1 cellular context compared by ENCODE assay signal in the genomic region with DNA sequence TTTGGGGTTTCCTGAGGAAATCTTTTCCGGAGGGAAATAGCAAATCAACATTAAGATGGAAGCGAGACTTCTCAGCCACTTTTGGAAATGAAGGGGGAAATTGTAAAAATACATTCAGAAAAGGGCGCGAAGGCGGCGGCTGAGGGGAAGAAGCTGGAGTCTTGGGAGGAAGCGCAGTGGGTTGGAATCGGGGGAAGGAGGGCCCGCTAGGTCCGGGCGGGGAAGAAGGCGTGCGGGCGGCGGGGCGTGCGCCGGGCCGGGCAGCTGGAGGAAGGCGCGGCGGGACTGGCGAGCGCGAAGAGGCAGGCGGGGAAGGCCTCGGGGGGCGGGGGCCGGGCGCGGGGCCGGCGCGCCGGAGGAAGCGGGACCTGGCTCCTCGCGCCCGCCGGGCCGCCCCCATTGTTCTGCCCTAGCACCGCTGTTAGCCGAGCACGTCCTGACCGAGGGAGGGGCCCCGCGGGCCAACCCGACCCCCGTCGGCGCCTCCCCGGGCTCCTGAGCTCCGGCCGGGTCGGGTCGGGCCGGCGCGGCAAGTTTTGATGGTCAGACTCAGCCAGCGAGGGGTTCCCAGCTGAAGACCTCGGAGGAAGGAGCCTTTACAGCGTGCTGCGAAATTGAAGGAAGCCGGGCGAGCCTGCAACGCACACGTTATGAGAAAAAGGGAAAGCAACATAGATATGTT.
TF ChIP-seq lines count a peak whose summit lies in the region.

No MANE protein-coding gene starts in this region.

TF ChIP-seq in K562, 482 proteins besides CTCF, POLR2A, EP300 and RAD21 (continued from another document and continues in another):
- TF ChIP-seq SIN3A (IDR thresholded peaks at IDR 0.05; ENCODE audit: borderline replicate concordance in 2 of 2, control insufficient read depth in 1 of 2, low read depth in 2 of 2, low read length in 2 of 2) (no peak), ZKSCAN1 (IDR thresholded peaks at IDR 0.05; ENCODE audit: low read depth, low read length) (no peak), ATF7 (IDR thresholded peaks at IDR 0.05) (no peak), KDM5B (IDR thresholded peaks at IDR 0.05; ENCODE audit: insufficient replicate concordance, low read depth, low read length) (peak; percentile 26), ZNF644 (tag; IDR thresholded peaks at IDR 0.05; ENCODE audit: low read depth) (peak; percentile 37; the same call in 1 of the 2 replicates), ADNP (tag; IDR thresholded peaks at IDR 0.05) (no peak), HDAC3 (IDR thresholded peaks at IDR 0.05; ENCODE audit: borderline replicate concordance, partially characterized antibody) (peak; percentile 61), CBX3 (IDR thresholded peaks at IDR 0.05; ENCODE audit: borderline replicate concordance in 1 of 2, low read length in 2 of 2) (no peak), ZNF699 (CRISPR knock-in tag; IDR thresholded peaks at IDR 0.05; ENCODE audit: insufficient replicate concordance) (no peak), CBX8 (IDR thresholded peaks at IDR 0.05; ENCODE audit: borderline replicate concordance, extremely low read depth, low read depth, low read length, poor library complexity, severe bottlenecking) (no peak), YY1 (IDR thresholded peaks at IDR 0.05; ENCODE audit: borderline replicate concordance in 1 of 3, control insufficient read depth in 1 of 3, extremely low read depth in 1 of 3, insufficient read depth in 3 of 3, insufficient read length in 1 of 3, insufficient replicate concordance in 2 of 3, low read depth in 1 of 3, low read length in 2 of 3) (peak in 2 of 3 experiments; percentile 42 to 81), ILK (tag; IDR thresholded peaks at IDR 0.05; ENCODE audit: borderline replicate concordance, low read depth) (no peak), KLF10 (CRISPR knock-in tag; IDR thresholded peaks at IDR 0.05) (no peak), ZNF584 (CRISPR knock-in tag; IDR thresholded peaks at IDR 0.05; ENCODE audit: low read depth) (no peak), SAFB (IDR thresholded peaks at IDR 0.05; ENCODE audit: borderline replicate concordance, low read depth, low read length) (no peak), CTBP1 (IDR thresholded peaks at IDR 0.05; ENCODE audit: borderline replicate concordance) (no peak), HCFC1 (IDR thresholded peaks at IDR 0.05; ENCODE audit: low read depth, low read length) (no peak), SRSF1 (IDR thresholded peaks at IDR 0.05; ENCODE audit: low read depth, low read length) (no peak), EGR1 (conservative IDR thresholded peaks at IDR 0.05) (no peak), FOXJ3 (CRISPR knock-in tag; IDR thresholded peaks at IDR 0.05) (no peak), CREB1 (IDR thresholded peaks at IDR 0.05) (no peak), CREB1 (CRISPR knock-in tag; IDR thresholded peaks at IDR 0.05) (no peak), MTA3 (IDR thresholded peaks at IDR 0.05; ENCODE audit: borderline replicate concordance) (0 out of 2 replicates have a peak, but pooled peaks have one; percentile 10), NFATC3 (IDR thresholded peaks at IDR 0.05) (no peak), ZNF175 (CRISPR knock-in tag; IDR thresholded peaks at IDR 0.05; ENCODE audit: low read depth) (peak; percentile 63; the same call in 1 of the 2 replicates)
- TF ChIP-seq, protein P1, sequence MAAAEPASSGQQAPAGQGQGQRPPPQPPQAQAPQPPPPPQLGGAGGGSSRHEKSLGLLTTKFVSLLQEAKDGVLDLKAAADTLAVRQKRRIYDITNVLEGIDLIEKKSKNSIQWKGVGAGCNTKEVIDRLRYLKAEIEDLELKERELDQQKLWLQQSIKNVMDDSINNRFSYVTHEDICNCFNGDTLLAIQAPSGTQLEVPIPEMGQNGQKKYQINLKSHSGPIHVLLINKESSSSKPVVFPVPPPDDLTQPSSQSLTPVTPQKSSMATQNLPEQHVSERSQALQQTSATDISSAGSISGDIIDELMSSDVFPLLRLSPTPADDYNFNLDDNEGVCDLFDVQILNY (CRISPR knock-in tag; IDR thresholded peaks at IDR 0.05), result no peak
- TF ChIP-seq, protein P2, sequence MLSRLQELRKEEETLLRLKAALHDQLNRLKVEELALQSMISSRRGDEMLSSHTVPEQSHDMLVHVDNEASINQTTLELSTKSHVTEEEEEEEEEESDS (CRISPR knock-in tag; IDR thresholded peaks at IDR 0.05), result no peak
- TF ChIP-seq, protein P3, sequence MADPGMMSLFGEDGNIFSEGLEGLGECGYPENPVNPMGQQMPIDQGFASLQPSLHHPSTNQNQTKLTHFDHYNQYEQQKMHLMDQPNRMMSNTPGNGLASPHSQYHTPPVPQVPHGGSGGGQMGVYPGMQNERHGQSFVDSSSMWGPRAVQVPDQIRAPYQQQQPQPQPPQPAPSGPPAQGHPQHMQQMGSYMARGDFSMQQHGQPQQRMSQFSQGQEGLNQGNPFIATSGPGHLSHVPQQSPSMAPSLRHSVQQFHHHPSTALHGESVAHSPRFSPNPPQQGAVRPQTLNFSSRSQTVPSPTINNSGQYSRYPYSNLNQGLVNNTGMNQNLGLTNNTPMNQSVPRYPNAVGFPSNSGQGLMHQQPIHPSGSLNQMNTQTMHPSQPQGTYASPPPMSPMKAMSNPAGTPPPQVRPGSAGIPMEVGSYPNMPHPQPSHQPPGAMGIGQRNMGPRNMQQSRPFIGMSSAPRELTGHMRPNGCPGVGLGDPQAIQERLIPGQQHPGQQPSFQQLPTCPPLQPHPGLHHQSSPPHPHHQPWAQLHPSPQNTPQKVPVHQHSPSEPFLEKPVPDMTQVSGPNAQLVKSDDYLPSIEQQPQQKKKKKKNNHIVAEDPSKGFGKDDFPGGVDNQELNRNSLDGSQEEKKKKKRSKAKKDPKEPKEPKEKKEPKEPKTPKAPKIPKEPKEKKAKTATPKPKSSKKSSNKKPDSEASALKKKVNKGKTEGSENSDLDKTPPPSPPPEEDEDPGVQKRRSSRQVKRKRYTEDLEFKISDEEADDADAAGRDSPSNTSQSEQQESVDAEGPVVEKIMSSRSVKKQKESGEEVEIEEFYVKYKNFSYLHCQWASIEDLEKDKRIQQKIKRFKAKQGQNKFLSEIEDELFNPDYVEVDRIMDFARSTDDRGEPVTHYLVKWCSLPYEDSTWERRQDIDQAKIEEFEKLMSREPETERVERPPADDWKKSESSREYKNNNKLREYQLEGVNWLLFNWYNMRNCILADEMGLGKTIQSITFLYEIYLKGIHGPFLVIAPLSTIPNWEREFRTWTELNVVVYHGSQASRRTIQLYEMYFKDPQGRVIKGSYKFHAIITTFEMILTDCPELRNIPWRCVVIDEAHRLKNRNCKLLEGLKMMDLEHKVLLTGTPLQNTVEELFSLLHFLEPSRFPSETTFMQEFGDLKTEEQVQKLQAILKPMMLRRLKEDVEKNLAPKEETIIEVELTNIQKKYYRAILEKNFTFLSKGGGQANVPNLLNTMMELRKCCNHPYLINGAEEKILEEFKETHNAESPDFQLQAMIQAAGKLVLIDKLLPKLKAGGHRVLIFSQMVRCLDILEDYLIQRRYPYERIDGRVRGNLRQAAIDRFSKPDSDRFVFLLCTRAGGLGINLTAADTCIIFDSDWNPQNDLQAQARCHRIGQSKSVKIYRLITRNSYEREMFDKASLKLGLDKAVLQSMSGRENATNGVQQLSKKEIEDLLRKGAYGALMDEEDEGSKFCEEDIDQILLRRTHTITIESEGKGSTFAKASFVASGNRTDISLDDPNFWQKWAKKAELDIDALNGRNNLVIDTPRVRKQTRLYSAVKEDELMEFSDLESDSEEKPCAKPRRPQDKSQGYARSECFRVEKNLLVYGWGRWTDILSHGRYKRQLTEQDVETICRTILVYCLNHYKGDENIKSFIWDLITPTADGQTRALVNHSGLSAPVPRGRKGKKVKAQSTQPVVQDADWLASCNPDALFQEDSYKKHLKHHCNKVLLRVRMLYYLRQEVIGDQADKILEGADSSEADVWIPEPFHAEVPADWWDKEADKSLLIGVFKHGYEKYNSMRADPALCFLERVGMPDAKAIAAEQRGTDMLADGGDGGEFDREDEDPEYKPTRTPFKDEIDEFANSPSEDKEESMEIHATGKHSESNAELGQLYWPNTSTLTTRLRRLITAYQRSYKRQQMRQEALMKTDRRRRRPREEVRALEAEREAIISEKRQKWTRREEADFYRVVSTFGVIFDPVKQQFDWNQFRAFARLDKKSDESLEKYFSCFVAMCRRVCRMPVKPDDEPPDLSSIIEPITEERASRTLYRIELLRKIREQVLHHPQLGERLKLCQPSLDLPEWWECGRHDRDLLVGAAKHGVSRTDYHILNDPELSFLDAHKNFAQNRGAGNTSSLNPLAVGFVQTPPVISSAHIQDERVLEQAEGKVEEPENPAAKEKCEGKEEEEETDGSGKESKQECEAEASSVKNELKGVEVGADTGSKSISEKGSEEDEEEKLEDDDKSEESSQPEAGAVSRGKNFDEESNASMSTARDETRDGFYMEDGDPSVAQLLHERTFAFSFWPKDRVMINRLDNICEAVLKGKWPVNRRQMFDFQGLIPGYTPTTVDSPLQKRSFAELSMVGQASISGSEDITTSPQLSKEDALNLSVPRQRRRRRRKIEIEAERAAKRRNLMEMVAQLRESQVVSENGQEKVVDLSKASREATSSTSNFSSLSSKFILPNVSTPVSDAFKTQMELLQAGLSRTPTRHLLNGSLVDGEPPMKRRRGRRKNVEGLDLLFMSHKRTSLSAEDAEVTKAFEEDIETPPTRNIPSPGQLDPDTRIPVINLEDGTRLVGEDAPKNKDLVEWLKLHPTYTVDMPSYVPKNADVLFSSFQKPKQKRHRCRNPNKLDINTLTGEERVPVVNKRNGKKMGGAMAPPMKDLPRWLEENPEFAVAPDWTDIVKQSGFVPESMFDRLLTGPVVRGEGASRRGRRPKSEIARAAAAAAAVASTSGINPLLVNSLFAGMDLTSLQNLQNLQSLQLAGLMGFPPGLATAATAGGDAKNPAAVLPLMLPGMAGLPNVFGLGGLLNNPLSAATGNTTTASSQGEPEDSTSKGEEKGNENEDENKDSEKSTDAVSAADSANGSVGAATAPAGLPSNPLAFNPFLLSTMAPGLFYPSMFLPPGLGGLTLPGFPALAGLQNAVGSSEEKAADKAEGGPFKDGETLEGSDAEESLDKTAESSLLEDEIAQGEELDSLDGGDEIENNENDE (IDR thresholded peaks at IDR 0.05; ENCODE audit: low read depth, low read length), result no peak
- TF ChIP-seq, protein P4, sequence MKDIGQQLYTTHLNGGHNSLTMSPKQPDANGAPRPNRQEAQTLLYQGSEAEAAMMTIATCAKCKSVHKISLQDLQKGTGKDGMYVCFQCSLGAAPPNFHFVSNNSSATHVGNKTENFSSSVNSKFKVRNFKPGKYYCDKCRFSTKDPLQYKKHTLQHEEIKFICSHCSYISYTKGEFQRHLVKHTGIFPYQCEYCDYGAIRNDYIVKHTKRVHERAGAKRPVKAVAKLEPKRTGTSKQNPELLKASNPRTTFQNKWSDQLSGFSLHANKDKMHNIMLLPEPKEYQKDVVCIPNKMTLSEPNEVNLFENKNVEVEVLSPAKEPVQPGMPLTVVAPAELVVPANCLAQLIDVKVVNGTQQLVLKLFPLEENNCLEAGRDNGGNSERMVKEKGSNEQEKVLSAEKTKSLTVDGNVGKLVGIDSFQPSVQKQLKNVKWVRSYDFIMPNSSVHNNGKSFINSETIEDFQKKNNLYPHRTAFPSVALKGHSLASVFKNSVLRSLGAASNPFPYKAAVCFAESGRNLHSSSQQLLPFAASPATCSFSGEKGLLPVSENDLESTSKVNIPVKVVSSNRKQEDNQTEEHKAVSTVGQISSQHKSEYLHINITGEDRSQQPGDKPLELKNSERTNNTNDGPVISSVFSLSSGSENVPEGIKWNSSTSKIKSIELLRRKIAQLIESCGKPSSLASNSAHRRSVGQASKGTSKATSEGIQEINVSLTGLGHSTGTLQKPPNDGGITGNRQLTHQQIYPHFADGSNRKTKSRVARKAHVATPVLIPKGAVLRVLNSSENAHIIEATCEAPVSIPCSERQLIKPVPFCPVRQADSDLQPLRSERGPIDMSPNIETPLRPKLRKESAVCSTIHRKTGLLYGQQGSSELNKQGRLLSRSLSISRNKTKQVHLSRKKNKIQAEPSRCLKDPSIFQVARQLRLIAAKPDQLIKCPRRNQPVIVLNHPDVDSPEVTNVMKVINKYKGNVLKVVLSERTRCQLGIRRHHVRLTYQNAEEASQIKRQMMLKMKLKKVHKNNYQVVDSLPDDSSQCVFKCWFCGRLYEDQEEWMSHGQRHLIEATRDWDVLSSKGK (CRISPR knock-in tag; IDR thresholded peaks at IDR 0.05), result no peak
- TF ChIP-seq, protein P5, sequence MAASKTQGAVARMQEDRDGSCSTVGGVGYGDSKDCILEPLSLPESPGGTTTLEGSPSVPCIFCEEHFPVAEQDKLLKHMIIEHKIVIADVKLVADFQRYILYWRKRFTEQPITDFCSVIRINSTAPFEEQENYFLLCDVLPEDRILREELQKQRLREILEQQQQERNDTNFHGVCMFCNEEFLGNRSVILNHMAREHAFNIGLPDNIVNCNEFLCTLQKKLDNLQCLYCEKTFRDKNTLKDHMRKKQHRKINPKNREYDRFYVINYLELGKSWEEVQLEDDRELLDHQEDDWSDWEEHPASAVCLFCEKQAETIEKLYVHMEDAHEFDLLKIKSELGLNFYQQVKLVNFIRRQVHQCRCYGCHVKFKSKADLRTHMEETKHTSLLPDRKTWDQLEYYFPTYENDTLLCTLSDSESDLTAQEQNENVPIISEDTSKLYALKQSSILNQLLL (CRISPR knock-in tag; IDR thresholded peaks at IDR 0.05; ENCODE audit: borderline replicate concordance), result no peak
- TF ChIP-seq, protein P6, sequence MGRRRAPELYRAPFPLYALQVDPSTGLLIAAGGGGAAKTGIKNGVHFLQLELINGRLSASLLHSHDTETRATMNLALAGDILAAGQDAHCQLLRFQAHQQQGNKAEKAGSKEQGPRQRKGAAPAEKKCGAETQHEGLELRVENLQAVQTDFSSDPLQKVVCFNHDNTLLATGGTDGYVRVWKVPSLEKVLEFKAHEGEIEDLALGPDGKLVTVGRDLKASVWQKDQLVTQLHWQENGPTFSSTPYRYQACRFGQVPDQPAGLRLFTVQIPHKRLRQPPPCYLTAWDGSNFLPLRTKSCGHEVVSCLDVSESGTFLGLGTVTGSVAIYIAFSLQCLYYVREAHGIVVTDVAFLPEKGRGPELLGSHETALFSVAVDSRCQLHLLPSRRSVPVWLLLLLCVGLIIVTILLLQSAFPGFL (CRISPR knock-in tag; IDR thresholded peaks at IDR 0.05), result no peak
- TF ChIP-seq, protein P7, sequence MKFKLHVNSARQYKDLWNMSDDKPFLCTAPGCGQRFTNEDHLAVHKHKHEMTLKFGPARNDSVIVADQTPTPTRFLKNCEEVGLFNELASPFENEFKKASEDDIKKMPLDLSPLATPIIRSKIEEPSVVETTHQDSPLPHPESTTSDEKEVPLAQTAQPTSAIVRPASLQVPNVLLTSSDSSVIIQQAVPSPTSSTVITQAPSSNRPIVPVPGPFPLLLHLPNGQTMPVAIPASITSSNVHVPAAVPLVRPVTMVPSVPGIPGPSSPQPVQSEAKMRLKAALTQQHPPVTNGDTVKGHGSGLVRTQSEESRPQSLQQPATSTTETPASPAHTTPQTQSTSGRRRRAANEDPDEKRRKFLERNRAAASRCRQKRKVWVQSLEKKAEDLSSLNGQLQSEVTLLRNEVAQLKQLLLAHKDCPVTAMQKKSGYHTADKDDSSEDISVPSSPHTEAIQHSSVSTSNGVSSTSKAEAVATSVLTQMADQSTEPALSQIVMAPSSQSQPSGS (CRISPR knock-in tag; IDR thresholded peaks at IDR 0.05), result no peak
- TF ChIP-seq, protein P8, sequence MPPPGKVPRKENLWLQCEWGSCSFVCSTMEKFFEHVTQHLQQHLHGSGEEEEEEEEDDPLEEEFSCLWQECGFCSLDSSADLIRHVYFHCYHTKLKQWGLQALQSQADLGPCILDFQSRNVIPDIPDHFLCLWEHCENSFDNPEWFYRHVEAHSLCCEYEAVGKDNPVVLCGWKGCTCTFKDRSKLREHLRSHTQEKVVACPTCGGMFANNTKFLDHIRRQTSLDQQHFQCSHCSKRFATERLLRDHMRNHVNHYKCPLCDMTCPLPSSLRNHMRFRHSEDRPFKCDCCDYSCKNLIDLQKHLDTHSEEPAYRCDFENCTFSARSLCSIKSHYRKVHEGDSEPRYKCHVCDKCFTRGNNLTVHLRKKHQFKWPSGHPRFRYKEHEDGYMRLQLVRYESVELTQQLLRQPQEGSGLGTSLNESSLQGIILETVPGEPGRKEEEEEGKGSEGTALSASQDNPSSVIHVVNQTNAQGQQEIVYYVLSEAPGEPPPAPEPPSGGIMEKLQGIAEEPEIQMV (tag; conservative IDR thresholded peaks at IDR 0.05; ENCODE audit: low read depth), result no peak
